ENCODE assay signal across 9 cellular contexts in the genomic region with DNA sequence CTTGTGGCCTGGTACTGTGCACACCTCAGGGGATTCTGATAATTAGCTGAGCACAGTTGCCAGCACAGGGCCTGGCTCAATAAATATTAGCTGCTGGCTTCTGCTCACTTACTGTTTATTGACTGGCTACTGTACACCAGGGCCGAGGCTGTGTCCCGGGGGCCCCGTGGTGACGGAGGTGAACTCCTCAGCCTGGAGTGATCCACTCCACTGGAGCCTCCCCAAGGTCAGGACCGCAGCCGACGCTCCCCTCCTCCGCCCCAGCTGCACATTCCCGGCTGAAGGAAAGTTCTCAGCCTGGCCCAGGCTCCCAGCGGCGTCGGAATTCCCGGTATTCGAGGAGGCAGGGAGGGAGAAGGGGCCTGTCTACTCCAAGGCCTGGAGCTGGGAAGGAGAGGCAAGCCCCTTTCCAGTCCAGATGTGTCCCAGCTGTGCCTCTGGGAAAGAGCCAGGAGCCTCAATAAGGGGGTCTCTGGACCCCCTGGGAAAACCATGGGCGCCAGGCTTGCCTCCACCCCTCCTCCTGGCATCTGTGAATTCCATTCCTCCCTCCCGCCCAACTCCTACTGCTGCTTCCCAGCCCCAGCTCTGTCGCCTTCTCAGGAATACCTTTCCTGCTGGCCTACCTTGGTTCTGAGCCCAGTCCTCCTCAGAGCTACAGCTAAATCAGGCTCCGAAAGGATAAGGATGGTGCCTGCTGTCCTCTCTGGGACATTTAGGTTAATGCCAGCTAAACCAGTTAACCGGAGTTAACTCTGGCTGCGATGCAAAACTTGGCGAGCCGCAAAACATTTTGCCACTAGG. TPM values are rescaled to one million over a fixed set of nuclear protein-coding genes. Genes with fewer than 3 reads are reported as not detected.
DNase-seq lines count a peak whose midpoint lies in the region; TF ChIP-seq lines count a peak whose summit lies in the region.
"Had no signal": no experiment of that assay in that cellular context is flagged by ENCODE, and none has a peak within 500 bp of the region (broad histone marks: within the 10 kb centered on the region; RNA-seq: fewer than 3 reads in every experiment).

No MANE protein-coding gene starts in this region.

- 3 to 8% methylated on average over 20 to 22 of the region's 22 CpGs for WGBS in GM23248 (ENCODE audit: low coverage in 1 of 2, low lambda C conversion rate in 2 of 2, missing lambda C conversion rate in 2 of 2), 2 experiments

- peak overlapping the region; percentile 66 for H2AFZ ChIP-seq in GM23248

- H3K27me3 ChIP-seq in GM23248 (replicated peaks; ENCODE audit: insufficient read depth): no peaks in the 10 kb centered on the region
- no peaks in the 10 kb centered on the region for H3K27me3 ChIP-seq in iPS-18a (ENCODE audit: control insufficient read depth, insufficient read depth, low read length)
- H3K27me3 ChIP-seq in skeletal muscle tissue (ENCODE audit: control insufficient read depth in 3 of 3, insufficient read depth in 3 of 3, low read length in 3 of 3): no peaks in the 10 kb centered on the region

- H3K9me3 ChIP-seq in GM23248 (ENCODE audit: low read depth): no peaks in the 10 kb centered on the region
- no peaks in the 10 kb centered on the region for H3K9me3 ChIP-seq in iPS-18a (ENCODE audit: control insufficient read depth, low read depth, low read length)
- H3K9me3 ChIP-seq in skeletal muscle tissue (ENCODE audit: control insufficient read depth in 3 of 3, low read length in 3 of 3): no peaks in the 10 kb centered on the region

- peaks cover 7% of the 10 kb centered on the region for H3K79me2 ChIP-seq in GM23248 (ENCODE audit: insufficient read depth)

- peaks cover 75% of the 10 kb centered on the region for H3F3A ChIP-seq in GM23248 (ENCODE audit: insufficient read depth)

- in situ Hi-C loops in GM23248 (cut with MboI) (no loop called here), astrocyte of the cerebellum (cut with HindIII; ENCODE audit: low sequenced_read_pairs) (no loop called here)

- H3K4me3 ChIP-seq in GM23248 (peak overlapping the region; percentile 28; the same call in 1 of the 2 replicates), astrocyte of the cerebellum (ENCODE audit: low read depth, low read length) (no peak overlapping the region), iPS-18a (ENCODE audit: low read length) (no peak overlapping the region), skeletal muscle tissue (ENCODE audit: low read length in 3 of 3) (peak overlapping the region in 1 of 3 donors; percentile 22)

- no peak for TF ChIP-seq CTCF in astrocyte of the cerebellum (IDR thresholded peaks at IDR 0.05; ENCODE audit: low read depth, low read length, missing control alignments)

- H3K36me3 ChIP-seq in GM23248 (ENCODE audit: low read depth) (peaks cover 13% of the 10 kb centered on the region), iPS-18a (ENCODE audit: control insufficient read depth, low read depth, low read length) (peaks cover 37% of the 10 kb centered on the region), skeletal muscle tissue (ENCODE audit: control insufficient read depth in 3 of 3, insufficient read depth in 3 of 3, low read length in 3 of 3) (peaks cover 14 to 18% (median 16%) of the 10 kb centered on the region in 3 donors)

- H3K27ac ChIP-seq in GM23248 (peak overlapping the region; percentile 88), iPS-18a (ENCODE audit: low read length) (peak overlapping the region; percentile 76), skeletal muscle tissue (ENCODE audit: low read depth, low read length) (peak overlapping the region; percentile 70)

- H3K9ac ChIP-seq in GM23248: peak overlapping the region; percentile 66
- H3K9ac ChIP-seq in iPS-18a (ENCODE audit: low read length): peak overlapping the region; percentile 42
- H3K9ac ChIP-seq in skeletal muscle tissue (ENCODE audit: low read depth in 1 of 3, low read length in 3 of 3): peak overlapping the region; percentile 36 to 71 (median 36)

- H3K4me1 ChIP-seq in GM23248 (ENCODE audit: insufficient read depth): peaks cover 17% of the 10 kb centered on the region
- peaks cover 13% of the 10 kb centered on the region for H3K4me1 ChIP-seq in iPS-18a (ENCODE audit: control insufficient read depth, low read depth, low read length)
- H3K4me1 ChIP-seq in skeletal muscle tissue (ENCODE audit: control insufficient read depth in 3 of 3, insufficient read depth in 3 of 3, low read length in 3 of 3): peaks cover 6 to 25% (median 11%) of the 10 kb centered on the region in 3 donors

- peak; percentile 85 for DNase-seq in GM23248
- DNase-seq in astrocyte of the cerebellum (ENCODE audit: low read depth): peak; percentile 89
- no peak for DNase-seq in NCI-H524 treated with DMSO at 0.1 percent for 48 hours (lab: John Stamatoyannopoulos, UW)
- no peak for DNase-seq in effector CD8-positive, alpha-beta T cell (lab: John Stamatoyannopoulos, UW)
- no peak for DNase-seq in stimulated activated CD4-positive, alpha-beta T cell treated with anti-CD3 and anti-CD28 coated beads, Interleukin-1b, Interleukin-23, amount 100 ng/mL, for 48 hours
- DNase-seq in COR-L47 (lab: John Stamatoyannopoulos, UW): no peak
- DNase-seq: T-helper 2 cell had no signal

- peak overlapping the region; percentile 71 for H3K4me2 ChIP-seq in GM23248 (ENCODE audit: unreplicated experiment)

- H3K9me2 ChIP-seq in GM23248 (ENCODE audit: insufficient read depth): no peaks in the 10 kb centered on the region

- H4K20me1 ChIP-seq in GM23248 (ENCODE audit: insufficient read depth): no peaks in the 10 kb centered on the region

RNA-seq across cellular contexts. Expression of gene RPS16, which starts 7.2 kb away (rescaled TPM):
- total RNA-seq in GM23248 (2014; rRNA removed; shearing (Covaris generic)): 91.2 and 136 TPM in 2 replicates
- 542 and 556 TPM in 2 replicates for polyA plus RNA-seq in GM23248 (2016; fragmentation: Nextera tagmentation; extraction: Ambion mirVana)
- total RNA-seq in skeletal muscle tissue: 128 TPM

RNA-seq across cellular contexts. Expression of gene PLEKHG2, which starts 16.0 kb away (rescaled TPM):
- total RNA-seq in GM23248 (2014; rRNA removed; shearing (Covaris generic)): 12.0 and 17.5 TPM in 2 replicates
- 12.2 and 13.5 TPM in 2 replicates for polyA plus RNA-seq in GM23248 (2016; fragmentation: Nextera tagmentation; extraction: Ambion mirVana)
- 15.7 TPM for total RNA-seq in skeletal muscle tissue

RNA-seq across cellular contexts. Expression of gene SUPT5H, which starts 16.9 kb away (rescaled TPM):
- total RNA-seq in GM23248 (2014; rRNA removed; shearing (Covaris generic)): 76.5 and 87.4 TPM in 2 replicates
- 121 and 125 TPM in 2 replicates for polyA plus RNA-seq in GM23248 (2016; fragmentation: Nextera tagmentation; extraction: Ambion mirVana)
- total RNA-seq in skeletal muscle tissue: 40.7 TPM

RNA-seq across cellular contexts. Expression of gene ZFP36, which starts 21.9 kb away (rescaled TPM):
- 7.0 and 13.9 TPM in 2 replicates for total RNA-seq in GM23248 (2014; rRNA removed; shearing (Covaris generic))
- 86.2 and 86.6 TPM in 2 replicates for polyA plus RNA-seq in GM23248 (2016; fragmentation: Nextera tagmentation; extraction: Ambion mirVana)
- 3.1 TPM for total RNA-seq in skeletal muscle tissue

RNA-seq across cellular contexts. Expression of gene MED29, which starts 37.3 kb away (rescaled TPM):
- total RNA-seq in GM23248 (2014; rRNA removed; shearing (Covaris generic)): 27.7 and 29.6 TPM in 2 replicates
- polyA plus RNA-seq in GM23248 (2016; fragmentation: Nextera tagmentation; extraction: Ambion mirVana): 34.9 and 39.2 TPM in 2 replicates
- 9.4 TPM for total RNA-seq in skeletal muscle tissue

Comparison
In these comparisons a context has a peak if more than half of its experiments do, and no peak if none do; other contexts are left out.
1. DNase-seq: peak in GM23248 (single experiment) and astrocyte of the cerebellum (single experiment); none in NCI-H524 treated with DMSO at 0.1 percent for 48 hours (single experiment), effector CD8-positive, alpha-beta T cell (single experiment), stimulated activated CD4-positive, alpha-beta T cell treated with anti-CD3 and anti-CD28 coated beads, Interleukin-1b, Interleukin-23, amount 100 ng/mL, for 48 hours (single experiment) and COR-L47 (single experiment).
2. Peak in every context shown above with its lines, with median percentiles within 50 percentile points of each other: H3K27ac ChIP-seq and H3K9ac ChIP-seq.